Comparison of ENCODE assay signal across 9 cellular contexts in the genomic region with DNA sequence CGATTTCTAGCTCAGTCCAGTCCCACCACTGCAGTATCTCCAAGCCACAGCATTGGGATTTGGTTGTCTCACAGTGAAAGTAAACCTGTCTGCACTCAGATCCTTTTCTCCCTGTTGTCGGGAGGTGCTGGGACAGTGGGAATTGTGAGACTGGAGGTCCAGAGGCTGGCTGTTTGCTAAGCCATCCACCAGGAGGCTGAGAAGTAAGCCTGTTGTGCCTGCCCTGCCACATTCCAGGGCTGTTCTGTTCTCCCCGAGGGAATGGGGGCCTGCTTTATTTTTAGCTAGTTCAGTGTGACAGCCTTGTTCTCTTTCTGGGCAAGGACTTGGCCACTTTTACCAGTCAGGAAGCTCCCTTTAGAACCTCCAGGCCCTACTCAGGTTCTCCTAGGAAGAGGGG. TPM values are rescaled to one million over a fixed set of nuclear protein-coding genes. Genes with fewer than 3 reads are reported as not detected.
DNase-seq lines count a peak whose midpoint lies in the region; ATAC-seq, FAIRE-seq and TF ChIP-seq lines count a peak whose summit lies in the region.
"Had no signal": no experiment of that assay in that cellular context is flagged by ENCODE, and none has a peak within 500 bp of the region (broad histone marks: within the 10 kb centered on the region; RNA-seq: fewer than 3 reads in every experiment).

No MANE protein-coding gene starts in this region.

- intact Hi-C loops in kidney (cut with DNase I): no loop called here

- peak overlapping the region; percentile 92 for H3K27ac Mint-ChIP-seq in chondrocyte (ENCODE audit: unreplicated experiment)
- H3K27ac Mint-ChIP-seq in endothelial cell (ENCODE audit: unreplicated experiment): no peak overlapping the region

- TF ChIP-seq EP300 in suprapubic skin (IDR thresholded peaks at IDR 0.05): no peak

- peak; percentile 71 for DNase-seq in HPDE6-E6E7 (ENCODE audit: extremely low spot score)
- DNase-seq in chondrocyte (ENCODE audit: low spot score): no peak
- DNase-seq in kidney: peak; percentile 79
- peak in 1 of 2 donors; percentile 62 for DNase-seq in suprapubic skin (ENCODE audit: low spot score in 2 of 2)
- no peak for DNase-seq in stimulated activated naive CD4-positive, alpha-beta T cell treated with Interleukin-2 at 50 U/mL for 16 hours (lab: John Stamatoyannopoulos, UW)
- no peak for DNase-seq in endothelial cell (ENCODE audit: low spot score)
- DNase-seq in HEK293T (ENCODE audit: extremely low spot score): no peak
- DNase-seq: activated T-cell treated with anti-CD3 and anti-CD28 coated beads, Interleukin-2, amount 50 U/mL, for 48 hours had no signal

- peak overlapping the region; percentile 60 to 87 for H3K27ac ChIP-seq in kidney (ENCODE audit: low read depth in 2 of 2, low read length in 2 of 2)
- peak overlapping the region; percentile 82 for H3K27ac ChIP-seq in suprapubic skin

- H3K9me3 ChIP-seq in kidney (ENCODE audit: control insufficient read depth in 1 of 2, low read length in 2 of 2) (no peaks in the 10 kb centered on the region), suprapubic skin (no peaks in the 10 kb centered on the region)

- 56% methylated on average over 3 of the region's 3 CpGs for WGBS in suprapubic skin

- no peak for FAIRE-seq in kidney (lab: Jason Lieb, UNC)

- H3K36me3 ChIP-seq in kidney (ENCODE audit: control insufficient read depth in 1 of 2, insufficient read depth in 2 of 2, low read length in 2 of 2): no peaks in the 10 kb centered on the region
- H3K36me3 ChIP-seq in suprapubic skin: peaks cover 4% of the 10 kb centered on the region

- no peak for TF ChIP-seq POLR2A in suprapubic skin (IDR thresholded peaks at IDR 0.05)

- no peak overlapping the region for H3K4me3 ChIP-seq in kidney (ENCODE audit: low read length in 2 of 2)
- no peak overlapping the region for H3K4me3 ChIP-seq in suprapubic skin

- H3K27me3 ChIP-seq in suprapubic skin: no peaks in the 10 kb centered on the region

- H3K36me3 Mint-ChIP-seq in chondrocyte (ENCODE audit: low read depth) (peaks cover 2% of the 10 kb centered on the region), endothelial cell (ENCODE audit: low read depth, unreplicated experiment) (peaks cover 11% of the 10 kb centered on the region)

- POLR2A ChIA-PET in HEK293T (lab: Yijun Ruan, JAX): interaction anchor here (2.4 kb wide), 1 partner anchor 14 kb away, joined by 7 read pairs; no protein-coding TSS in a partner anchor

- H3K4me1 ChIP-seq in kidney (ENCODE audit: control insufficient read depth in 1 of 2, insufficient read depth in 1 of 2, low read depth in 1 of 2, low read length in 2 of 2) (peaks cover 39 to 41% of the 10 kb centered on the region in 2 donors), suprapubic skin (peaks cover 92% of the 10 kb centered on the region)

- H3K9me3 Mint-ChIP-seq in chondrocyte (ENCODE audit: low read depth): no peaks in the 10 kb centered on the region
- H3K9me3 Mint-ChIP-seq in endothelial cell (ENCODE audit: unreplicated experiment): no peaks in the 10 kb centered on the region

- TF ChIP-seq CTCF in chondrocyte (IDR thresholded peaks at IDR 0.05): peak; percentile 75
- TF ChIP-seq CTCF in kidney (IDR thresholded peaks at IDR 0.05; ENCODE audit: borderline replicate concordance, extremely low read depth, insufficient read depth): no peak
- TF ChIP-seq CTCF in suprapubic skin (IDR thresholded peaks at IDR 0.05): peak; percentile 9 to 25
- no peak for TF ChIP-seq CTCF in endothelial cell (IDR thresholded peaks at IDR 0.05; ENCODE audit: unreplicated experiment)

- CTCF ChIA-PET in HEK293T (lab: Yijun Ruan, JAX): interaction anchor here (0.6 to 1.0 kb wide), 2 partner anchors 17 to 865 kb away, joined by 3 to 7 read pairs; no protein-coding TSS in a partner anchor

- H3K4me1 Mint-ChIP-seq in chondrocyte (ENCODE audit: low read depth) (peaks cover 77% of the 10 kb centered on the region), endothelial cell (ENCODE audit: unreplicated experiment) (peaks cover 63% of the 10 kb centered on the region)

- H3K9ac ChIP-seq in kidney (ENCODE audit: low read length in 2 of 2): peak overlapping the region; percentile 17 to 57

- ATAC-seq in HG03432 (IDR thresholded peaks at IDR 0.05; ENCODE audit: unreplicated experiment): no peak

- H3K27me3 Mint-ChIP-seq in chondrocyte (ENCODE audit: low read depth) (no peaks in the 10 kb centered on the region), endothelial cell (ENCODE audit: unreplicated experiment) (peaks cover 3% of the 10 kb centered on the region)

- H3K4me3 Mint-ChIP-seq in chondrocyte (ENCODE audit: unreplicated experiment): peak overlapping the region; percentile 38
- H3K4me3 Mint-ChIP-seq in endothelial cell (ENCODE audit: unreplicated experiment): no peak overlapping the region

TF ChIP-seq in HEK293T, 16 proteins besides CTCF, POLR2A, EP300 and RAD21:
- no peak for TF ChIP-seq FOXM1 (IDR thresholded peaks at IDR 0.05; ENCODE audit: borderline replicate concordance)

RNA-seq across cellular contexts. Expression of a gene that starts 54.9 kb away (rescaled TPM):
- 95.5 to 110 TPM (median 103 TPM) in 3 replicates for total RNA-seq in chondrocyte
- 84.9 TPM for total RNA-seq in kidney
- polyA plus RNA-seq in kidney (ENCODE audit: insufficient read depth, low read depth, low replicate concordance): 35.9 TPM
- 100 to 1,000 TPM; 119 to 142 (median 141) TPM for total RNA-seq in suprapubic skin
- 162 TPM for total RNA-seq in endothelial cell (ENCODE audit: unreplicated experiment)

Comparison
In these comparisons a context has a peak if more than half of its experiments do, and no peak if none do; other contexts are left out.
1. DNase-seq: peak in HPDE6-E6E7 (single experiment) and kidney (single experiment); none in chondrocyte (single experiment), stimulated activated naive CD4-positive, alpha-beta T cell treated with Interleukin-2 at 50 U/mL for 16 hours (single experiment), endothelial cell (single experiment) and HEK293T (single experiment).
2. CTCF ChIP-seq: peak in chondrocyte (single experiment) and suprapubic skin (2 of 2); none in kidney (single experiment) and endothelial cell (single experiment).